In the genomic region with DNA sequence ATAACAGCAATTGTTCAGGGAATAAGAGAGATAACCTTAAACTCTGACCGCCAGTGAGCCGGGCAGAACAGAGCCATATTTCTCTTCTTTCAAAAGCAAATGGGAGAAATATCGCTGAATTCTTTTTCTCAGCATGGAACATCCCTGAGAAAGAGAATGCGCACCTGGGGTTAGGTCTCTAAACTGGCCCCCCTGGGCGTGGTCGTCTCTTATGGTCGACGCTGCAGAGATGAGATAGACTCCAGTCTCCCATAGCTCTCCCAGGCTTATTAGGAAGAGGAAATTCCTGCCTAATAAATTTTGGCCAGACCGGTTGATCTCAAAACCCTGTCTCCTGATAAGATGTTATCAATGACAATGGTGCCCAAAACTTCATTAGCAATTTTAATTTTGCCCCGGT, we compare ENCODE assay signal across 16 cellular contexts. TPM values are rescaled to one million over a fixed set of nuclear protein-coding genes. Genes with fewer than 3 reads are reported as not detected.
DNase-seq lines count a peak whose midpoint lies in the region; ATAC-seq and TF ChIP-seq lines count a peak whose summit lies in the region.
"Not testable (repeated sequence)": the region's sequence is repeated elsewhere in the genome, so short reads cannot be mapped to it uniquely, and the experiment has no call there.
"Had no signal": no experiment of that assay in that cellular context is flagged by ENCODE, and none has a peak within 500 bp of the region (broad histone marks: within the 10 kb centered on the region; RNA-seq: fewer than 3 reads in every experiment).

No MANE protein-coding gene starts in this region.

- H3K9ac ChIP-seq in BLaER1; H9 (ENCODE audit: extremely low read depth, insufficient read length, low read length); KMS-11; iPS-20b (ENCODE audit: low read depth, low read length): not testable (repeated sequence)

- H3K4me2 ChIP-seq in BLaER1: peak overlapping the region; percentile 86
- H3K4me2 ChIP-seq in H9 (ENCODE audit: insufficient read depth, insufficient read length, low read length): peak overlapping the region; percentile 84
- peak overlapping the region; percentile 99; the same call in 1 of the 2 replicates for H3K4me2 ChIP-seq in KMS-11

- not testable (repeated sequence) for H3K23ac ChIP-seq in H9 (ENCODE audit: insufficient read length, low read depth, low read length)

- H2BK5ac ChIP-seq in H9 (ENCODE audit: insufficient read length, low read length): not testable (repeated sequence)

- not testable (repeated sequence) for H3K9me3 ChIP-seq in BLaER1; H9 (ENCODE audit: control insufficient read depth, low read depth, low read length); iPS-20b (ENCODE audit: insufficient read depth, low read depth, low read length); spleen

- not testable (repeated sequence) for H4K91ac ChIP-seq in H9 (ENCODE audit: insufficient read length, low read depth, low read length)

- not testable (repeated sequence) for H2BK12ac ChIP-seq in H9 (ENCODE audit: insufficient read length, low read depth, low read length)

- peaks cover 67 to 81% of the 10 kb centered on the region in 2 experiments for H3K4me1 Mint-ChIP-seq in H9
- H3K4me1 Mint-ChIP-seq in WTC11: peaks cover 76% of the 10 kb centered on the region
- H3K4me1 Mint-ChIP-seq in endothelial cell (ENCODE audit: unreplicated experiment): peaks cover 42% of the 10 kb centered on the region

- ATAC-seq in WTC11: not testable (repeated sequence)

- H3T11ph ChIP-seq in H9 (ENCODE audit: low read length): not testable (repeated sequence)

- H3K79me1 ChIP-seq in H9 (ENCODE audit: insufficient read depth, low read depth, low read length, poor library complexity, severe bottlenecking): not testable (repeated sequence)

- peaks cover 100% of the 10 kb centered on the region for H3K4me1 ChIP-seq in BLaER1
- peaks cover 35% of the 10 kb centered on the region for H3K4me1 ChIP-seq in H9 (ENCODE audit: insufficient read depth, low read length)
- H3K4me1 ChIP-seq in KMS-11 (ENCODE audit: low read depth, poor library complexity, severe bottlenecking): peaks cover 96% of the 10 kb centered on the region
- peaks cover 33% of the 10 kb centered on the region for H3K4me1 ChIP-seq in iPS-20b (ENCODE audit: insufficient read depth, low read length)
- H3K4me1 ChIP-seq in spleen: peaks cover 14 to 67% (median 42%) of the 10 kb centered on the region in 6 donors

- DNase-seq in H9 (peak; percentile 75), WTC11 (ENCODE audit: low spot score) (peak; percentile 72), spleen (peak; percentile 25)
- not testable (repeated sequence) for DNase-seq in endothelial cell (ENCODE audit: low spot score)

- POLR2A ChIA-PET in WTC11 (lab: Charles Lee): not testable (repeated sequence)

- H3K36me3 Mint-ChIP-seq in H9 (ENCODE audit: insufficient read depth in 1 of 3, low read depth in 3 of 3); WTC11: not testable (repeated sequence)
- peaks cover 13% of the 10 kb centered on the region for H3K36me3 Mint-ChIP-seq in endothelial cell (ENCODE audit: low read depth, unreplicated experiment)

- H2BK20ac ChIP-seq in H9 (ENCODE audit: low read depth, low read length, poor library complexity, severe bottlenecking): not testable (repeated sequence)

- not testable (repeated sequence) for H4K5ac ChIP-seq in H9 (ENCODE audit: insufficient read length, low read depth, low read length)

- H3K4ac ChIP-seq in H9 (ENCODE audit: low read depth, low read length): not testable (repeated sequence)

- not testable (repeated sequence) for H3K56ac ChIP-seq in H9 (ENCODE audit: insufficient read length, low read depth, low read length)

- peak overlapping the region; percentile 24 to 72 for H3K4me3 Mint-ChIP-seq in H9
- peak overlapping the region; percentile 57 for H3K4me3 Mint-ChIP-seq in WTC11
- H3K4me3 Mint-ChIP-seq in endothelial cell (ENCODE audit: unreplicated experiment): peak overlapping the region; percentile 73

- WGBS in H9 (ENCODE audit: extremely low coverage, insufficient read length, low lambda C conversion rate): no CpG with 5 or more reads among the region's 10 CpGs
- 46 to 60% (median 48%) methylated on average over 9 to 10 of the region's 10 CpGs for WGBS in spleen, 5 donors

- TF ChIP-seq CTCF in H9 (conservative IDR thresholded peaks at IDR 0.05); KMS-11 (conservative IDR thresholded peaks at IDR 0.05; ENCODE audit: low read depth, low read length); WTC11 (IDR thresholded peaks at IDR 0.05); endothelial cell (IDR thresholded peaks at IDR 0.05; ENCODE audit: unreplicated experiment); spleen (IDR thresholded peaks at IDR 0.05 in 8 of 11, conservative IDR thresholded peaks at IDR 0.05 in 3 of 11): not testable (repeated sequence)

- not testable (repeated sequence) for H3K4me3 ChIP-seq in BLaER1; KMS-11 (IDR thresholded peaks at IDR 0.05; ENCODE audit: insufficient read depth, low read depth, low read length); spleen
- peak overlapping the region; percentile 50; the same call in 1 of the 2 replicates for H3K4me3 ChIP-seq in iPS-20b (ENCODE audit: low read length)

- H3K79me2 ChIP-seq in H9 (ENCODE audit: insufficient read depth, low read length); KMS-11 (ENCODE audit: insufficient read depth, low read depth): not testable (repeated sequence)

- not testable (repeated sequence) for H4K20me1 ChIP-seq in BLaER1; H9 (ENCODE audit: control insufficient read depth, insufficient read depth, insufficient read length); KMS-11 (ENCODE audit: insufficient read depth)

- not testable (repeated sequence) for H2AK5ac ChIP-seq in H9 (ENCODE audit: insufficient read length, low read length)

- H3K23me2 ChIP-seq in H9 (ENCODE audit: insufficient read length, low read depth, low read length, poor library complexity, severe bottlenecking): not testable (repeated sequence)

- H3K27ac ChIP-seq in BLaER1: peak overlapping the region; percentile 88
- H3K27ac ChIP-seq in H9 (ENCODE audit: insufficient read length, low read depth, low read length); KMS-11; iPS-20b (ENCODE audit: low read length); spleen: not testable (repeated sequence)

- intact Hi-C loops in spleen (cut with DNase I; ENCODE audit: low total_unique reads): not testable (repeated sequence)

- H3K27me3 ChIP-seq in BLaER1; H9 (ENCODE audit: insufficient read depth, low read length); KMS-11 (ENCODE audit: insufficient read depth, low read depth); spleen (replicated peaks in 1 of 7): not testable (repeated sequence)
- H3K27me3 ChIP-seq in iPS-20b (ENCODE audit: insufficient read depth, low read length): peaks cover 34% of the 10 kb centered on the region

- H2BK120ac ChIP-seq in H9 (ENCODE audit: low read depth, low read length, poor library complexity, severe bottlenecking): not testable (repeated sequence)

- not testable (repeated sequence) for H2BK15ac ChIP-seq in H9 (ENCODE audit: low read depth, low read length)

- H3K14ac ChIP-seq in H9 (ENCODE audit: insufficient read depth, low read length): not testable (repeated sequence)

- H3K9me3 Mint-ChIP-seq in H9; WTC11; endothelial cell (ENCODE audit: unreplicated experiment): not testable (repeated sequence)

- not testable (repeated sequence) for H4K8ac ChIP-seq in H9 (replicated peaks; ENCODE audit: insufficient read length, low read depth, low read length)

- peaks cover 75% of the 10 kb centered on the region for H3K27me3 Mint-ChIP-seq in H9 (ENCODE audit: low read depth)
- H3K27me3 Mint-ChIP-seq in WTC11 (ENCODE audit: low read depth): peaks cover 72% of the 10 kb centered on the region
- H3K27me3 Mint-ChIP-seq in endothelial cell (ENCODE audit: unreplicated experiment): not testable (repeated sequence)

- CTCF ChIA-PET in WTC11 (lab: Charles Lee): interaction anchor here (0.7 kb wide), 2 partner anchors 20 to 30 kb away, joined by 3 to 4 read pairs; no protein-coding TSS in a partner anchor

- not testable (repeated sequence) for H2AFZ ChIP-seq in H9 (ENCODE audit: low read length); KMS-11 (ENCODE audit: low read depth)

- H3K18ac ChIP-seq in H9 (ENCODE audit: insufficient read length, low read depth, low read length): not testable (repeated sequence)

- not testable (repeated sequence) for H3K36me3 ChIP-seq in BLaER1; KMS-11 (ENCODE audit: insufficient read depth); iPS-20b (ENCODE audit: insufficient read depth, low read depth, low read length); spleen

- TF ChIP-seq POLR2A in spleen (IDR thresholded peaks at IDR 0.05): not testable (repeated sequence)

- H3K27ac Mint-ChIP-seq in H9: peak overlapping the region in 1 of 3 experiments; percentile 87; a peak in 3 of 7 replicates
- not testable (repeated sequence) for H3K27ac Mint-ChIP-seq in WTC11; endothelial cell (ENCODE audit: unreplicated experiment)

TF ChIP-seq in WTC11, 78 proteins besides CTCF, POLR2A, EP300 and RAD21:
- peak; percentile 43; the same call in 1 of the 2 replicates for TF ChIP-seq SP1 (CRISPR knock-in tag; conservative IDR thresholded peaks at IDR 0.05)

RNA-seq across cellular contexts. Expression of a gene that starts 4.1 kb away (rescaled TPM):
- 4.3 and 5.4 TPM in 2 replicates for total RNA-seq in H9 (2021)
- total RNA-seq in WTC11 (2021): 4.0 to 5.1 TPM (median 4.6 TPM) in 3 replicates
- total RNA-seq in endothelial cell (ENCODE audit: unreplicated experiment): 9.5 TPM
- total RNA-seq in spleen: 1 to 10 TPM in 6 of 7 donors, under 1 TPM in 1; 0.34 to 2.9 (median 2.1) TPM
- 1 to 10 TPM in 2 of 3 donors, under 1 TPM in 1; 0.98 to 1.9 (median 1.3) TPM for polyA plus RNA-seq in spleen
- total RNA-seq: Calu3; CD8-positive, alpha-beta T cell; G401; H4; HepG2; HT-29 had no signal
- polyA plus RNA-seq: A549, BJ, HepG2 had no signal

RNA-seq across cellular contexts. Expression of a gene that starts 8.0 kb away (rescaled TPM):
- total RNA-seq in H9 (2021) (0.37 and 0.52 TPM in 2 replicates), WTC11 (2021) (0.53 to 1.1 TPM (median 0.81 TPM) in 3 replicates), endothelial cell (ENCODE audit: unreplicated experiment) (0.46 TPM), spleen (not detected)
- polyA plus RNA-seq in spleen: under 1 TPM; 0.20 to 0.24 (median 0.22) TPM
- total RNA-seq: Calu3; CD8-positive, alpha-beta T cell; G401; H4; HepG2; HT-29 had no signal
- polyA plus RNA-seq: A549, BJ, HepG2, IgD-negative memory B cell had no signal

RNA-seq across cellular contexts. Expression of a gene that starts 23.8 kb away (rescaled TPM):
- total RNA-seq in H9 (2021) (50.1 and 52.2 TPM in 2 replicates), WTC11 (2021) (57.6 to 84.2 TPM (median 75.0 TPM) in 3 replicates), endothelial cell (ENCODE audit: unreplicated experiment) (59.3 TPM), spleen (100 to 1,000 TPM in 2 of 7 donors, 10 to 100 TPM in 5; 43.5 to 119 (median 63.2) TPM)
- polyA plus RNA-seq in spleen: 10 to 100 TPM; 14.6 to 22.2 (median 16.6) TPM

RNA-seq across cellular contexts. Expression of a gene that starts 43.6 kb away (rescaled TPM):
- total RNA-seq in H9 (2021) (77.0 and 85.6 TPM in 2 replicates), WTC11 (2021) (50.7 to 61.6 TPM (median 58.2 TPM) in 3 replicates), endothelial cell (ENCODE audit: unreplicated experiment) (1.2 TPM), spleen (10 to 100 TPM; 16.0 to 62.4 (median 24.8) TPM)
- polyA plus RNA-seq in spleen: 1 to 10 TPM in 2 of 3 donors, under 1 TPM in 1; 0.77 to 3.2 (median 1.7) TPM
- polyA plus RNA-seq: HepG2 had no signal
